ENCODE assay signal across 1 cellular context in the genomic region with DNA sequence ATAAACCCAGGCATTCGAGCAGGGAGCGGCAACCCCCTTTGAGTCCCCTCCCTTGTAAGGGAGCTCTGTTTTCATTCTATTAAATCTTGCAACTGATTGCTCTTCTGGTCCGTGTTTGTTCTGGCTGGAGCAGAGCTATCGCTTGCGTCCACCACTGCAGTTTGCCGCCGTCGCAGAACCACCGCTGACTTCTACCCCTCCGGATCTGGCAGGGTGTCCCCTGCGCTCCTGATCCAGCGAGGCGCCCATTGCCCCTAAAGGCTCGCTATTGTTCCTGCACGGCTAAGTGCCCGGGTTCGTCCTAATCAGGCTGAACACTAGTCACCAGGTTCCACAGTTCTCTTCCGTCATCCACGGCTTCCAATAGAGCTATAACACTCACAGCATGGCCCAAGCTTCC.
TF ChIP-seq lines count a peak whose summit lies in the region.

No MANE protein-coding gene starts in this region.

TF ChIP-seq in H1, 55 proteins besides CTCF, POLR2A, EP300 and RAD21:
- TF ChIP-seq CTBP2 (IDR thresholded peaks at IDR 0.05; ENCODE audit: borderline replicate concordance, insufficient read depth, insufficient read length, low read length) (no peak), SIX5 (IDR thresholded peaks at IDR 0.05; ENCODE audit: low read depth, low read length) (no peak), SUZ12 (IDR thresholded peaks at IDR 0.05; ENCODE audit: low read length) (no peak)
